In the genomic region with DNA sequence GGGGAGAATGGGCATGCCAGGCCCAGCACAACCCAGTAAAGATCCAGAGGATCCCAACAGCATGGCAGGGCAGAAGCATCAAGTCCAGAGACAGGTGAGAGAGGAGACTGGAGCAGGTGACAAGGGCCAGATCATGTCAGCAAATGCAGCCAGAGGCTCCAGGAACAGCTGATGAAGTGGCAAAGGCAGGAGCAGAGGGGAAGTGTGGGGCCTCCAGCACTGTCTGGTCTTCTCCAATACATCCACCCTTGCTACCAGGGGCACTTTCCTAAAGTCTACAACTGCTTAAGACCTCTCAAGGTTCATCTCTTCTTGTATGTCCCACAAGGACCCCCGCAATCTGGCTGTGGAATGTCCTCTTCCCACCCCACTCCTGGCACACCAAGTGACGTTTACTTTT, we compare ENCODE assay signal across 34 cellular contexts. TPM values are rescaled to one million over a fixed set of nuclear protein-coding genes. Genes with fewer than 3 reads are reported as not detected.
"Had no signal": no experiment of that assay in that cellular context is flagged by ENCODE, and none has a peak within 500 bp of the region (broad histone marks: within the 10 kb centered on the region; RNA-seq: fewer than 3 reads in every experiment).

No MANE protein-coding gene starts in this region.

- H3K9me3 Mint-ChIP-seq: activated CD4-positive, alpha-beta memory T cell treated with anti-CD3 and anti-CD28 coated beads for 36 hours; activated CD4-positive, alpha-beta T cell treated with anti-CD3 and anti-CD28 coated beads, Interleukin-2, amount 10 ng/mL, durations not matched to agents 24 days and 14 days; activated naive CD4-positive, alpha-beta T cell treated with anti-CD3 and anti-CD28 coated beads for 36 hours; activated naive CD4-positive, alpha-beta T cell treated with anti-CD3 and anti-CD28 coated beads, Interleukin-2, amount 50 U/mL, for 24 hours; activated naive CD8-positive, alpha-beta T cell treated with anti-CD3 and anti-CD28 coated beads for 36 hours; activated naive CD8-positive, alpha-beta T cell treated with anti-CD3 and anti-CD28 coated beads, Interleukin-2, amount 50 U/mL, for 24 hours; activated T-helper 1 cell treated with anti-CD3 and anti-CD28 coated beads, Interleukin-12 subunit alpha, Interleukin-12 subunit beta, Interleukin-2, Interleukin-4 antibody, amounts not matched to agents 30 ng/mL and 10 ng/mL and 1 ng/mL, durations not matched to agents 14 hours and 24 hours and 36 hours; activated T-helper 2 cell treated with anti-CD3 and anti-CD28 coated beads, Interferon-gamma antibody, Interleukin-2, Interleukin-4, amounts not matched to agents 10 μg/mL and 5 μg/mL and 100 μg/mL, durations not matched to agents 14 hours and 24 hours and 36 hours; effector memory CD8-positive, alpha-beta T cell had no signal

- H3K4me3 Mint-ChIP-seq: activated CD4-positive, alpha-beta memory T cell treated with anti-CD3 and anti-CD28 coated beads for 36 hours; activated CD4-positive, alpha-beta T cell treated with anti-CD3 and anti-CD28 coated beads for 36 hours; activated CD4-positive, alpha-beta T cell treated with anti-CD3 and anti-CD28 coated beads, Interleukin-2, amount 10 ng/mL, durations not matched to agents 24 days and 14 days; activated CD8-positive, alpha-beta memory T cell treated with anti-CD3 and anti-CD28 coated beads, Interleukin-2, amount 10 ng/mL, durations not matched to agents 7 days and 5 days; activated CD8-positive, alpha-beta T cell treated with anti-CD3 and anti-CD28 coated beads, Interleukin-2, amount 10 ng/mL, durations not matched to agents 7 days and 5 days; activated naive CD4-positive, alpha-beta T cell treated with anti-CD3 and anti-CD28 coated beads for 36 hours; activated naive CD4-positive, alpha-beta T cell treated with anti-CD3 and anti-CD28 coated beads, Interleukin-2, amount 50 U/mL, for 24 hours; activated naive CD8-positive, alpha-beta T cell treated with anti-CD3 and anti-CD28 coated beads for 36 hours; activated naive CD8-positive, alpha-beta T cell treated with anti-CD3 and anti-CD28 coated beads, Interleukin-2, amount 50 U/mL, for 24 hours; activated T-helper 1 cell treated with anti-CD3 and anti-CD28 coated beads, Interleukin-12 subunit alpha, Interleukin-12 subunit beta, Interleukin-2, Interleukin-4 antibody, amounts not matched to agents 30 ng/mL and 10 ng/mL and 1 ng/mL, durations not matched to agents 14 hours and 24 hours and 36 hours; effector memory CD8-positive, alpha-beta T cell had no signal

- H3K4me3 ChIP-seq: adrenal gland, body of pancreas, esophagus muscularis mucosa, gastrocnemius medialis had no signal

- H3K4me1 ChIP-seq: adrenal gland, body of pancreas, foreskin keratinocyte, gastrocnemius medialis had no signal

- DNase-seq: activated CD4-positive, alpha-beta memory T cell treated with anti-CD3 and anti-CD28 coated beads for 36 hours; activated CD4-positive, alpha-beta T cell treated with anti-CD3 and anti-CD28 coated beads for 36 hours; activated CD4-positive, alpha-beta T cell treated with anti-CD3 and anti-CD28 coated beads, Interleukin-2, amount 10 ng/mL, durations not matched to agents 24 days and 14 days; activated CD4-positive, CD25-positive, alpha-beta regulatory T cell; activated CD4-positive, CD25-positive, alpha-beta regulatory T cell treated with anti-CD3 and anti-CD28 coated beads, Interleukin-2, amount 50 U/mL, for 72 hours; activated CD8-positive, alpha-beta memory T cell treated with anti-CD3 and anti-CD28 coated beads, Interleukin-2, amount 10 ng/mL, durations not matched to agents 7 days and 5 days; activated CD8-positive, alpha-beta memory T cell treated with anti-CD3 and anti-CD28 coated beads, Interleukin-2, amount 50 U/mL, for 4 hours; activated CD8-positive, alpha-beta T cell treated with anti-CD3 and anti-CD28 coated beads, Interleukin-2, amount 10 ng/mL, durations not matched to agents 7 days and 5 days; activated effector memory CD4-positive, alpha-beta T cell treated with anti-CD3 and anti-CD28 coated beads, Interleukin-2, amount 50 U/mL, for 16 hours; activated naive CD4-positive, alpha-beta T cell treated with anti-CD3 and anti-CD28 coated beads for 36 hours; activated naive CD8-positive, alpha-beta T cell treated with anti-CD3 and anti-CD28 coated beads for 36 hours; activated naive CD8-positive, alpha-beta T cell treated with anti-CD3 and anti-CD28 coated beads, Interleukin-2, amount 50 U/mL, for 24 hours; activated T-cell treated with anti-CD3 and anti-CD28 coated beads, Interleukin-2, amount 50 U/mL, for 1 hour; activated T-cell treated with anti-CD3 and anti-CD28 coated beads, Interleukin-2, amount 50 U/mL, for 48 hours; amygdala; aorta; body of pancreas; caudate nucleus; cortex of kidney; dermis blood vessel endothelial cell; effector CD4-positive, alpha-beta T cell; effector memory CD8-positive, alpha-beta T cell; erythroblast; foreskin keratinocyte; gastrocnemius medialis; T-helper 2 cell had no signal

- H3K36me3 ChIP-seq: adrenal gland, esophagus muscularis mucosa, gastrocnemius medialis had no signal

- H3K27ac ChIP-seq: body of pancreas, esophagus muscularis mucosa, foreskin keratinocyte, gastrocnemius medialis had no signal

- H3K27me3 Mint-ChIP-seq: activated CD4-positive, alpha-beta memory T cell treated with anti-CD3 and anti-CD28 coated beads for 36 hours; activated CD4-positive, alpha-beta T cell treated with anti-CD3 and anti-CD28 coated beads for 36 hours; activated naive CD4-positive, alpha-beta T cell treated with anti-CD3 and anti-CD28 coated beads, Interleukin-2, amount 50 U/mL, for 24 hours had no signal

- H3K36me3 Mint-ChIP-seq: activated CD4-positive, alpha-beta memory T cell treated with anti-CD3 and anti-CD28 coated beads for 36 hours; activated CD8-positive, alpha-beta memory T cell treated with anti-CD3 and anti-CD28 coated beads, Interleukin-2, amount 10 ng/mL, durations not matched to agents 7 days and 5 days; activated naive CD4-positive, alpha-beta T cell treated with anti-CD3 and anti-CD28 coated beads, Interleukin-2, amount 50 U/mL, for 24 hours; activated naive CD8-positive, alpha-beta T cell treated with anti-CD3 and anti-CD28 coated beads for 36 hours had no signal

- H3K9me3 ChIP-seq: adrenal gland, body of pancreas, esophagus muscularis mucosa, gastrocnemius medialis had no signal

- H3K27ac Mint-ChIP-seq: activated CD4-positive, alpha-beta memory T cell treated with anti-CD3 and anti-CD28 coated beads for 36 hours; activated CD4-positive, alpha-beta T cell treated with anti-CD3 and anti-CD28 coated beads for 36 hours; activated CD4-positive, alpha-beta T cell treated with anti-CD3 and anti-CD28 coated beads, Interleukin-2, amount 10 ng/mL, durations not matched to agents 24 days and 14 days; activated CD8-positive, alpha-beta memory T cell treated with anti-CD3 and anti-CD28 coated beads, Interleukin-2, amount 10 ng/mL, durations not matched to agents 7 days and 5 days; activated CD8-positive, alpha-beta T cell treated with anti-CD3 and anti-CD28 coated beads, Interleukin-2, amount 10 ng/mL, durations not matched to agents 7 days and 5 days; activated naive CD4-positive, alpha-beta T cell treated with anti-CD3 and anti-CD28 coated beads for 36 hours; activated naive CD4-positive, alpha-beta T cell treated with anti-CD3 and anti-CD28 coated beads, Interleukin-2, amount 50 U/mL, for 24 hours; activated naive CD8-positive, alpha-beta T cell treated with anti-CD3 and anti-CD28 coated beads for 36 hours; activated naive CD8-positive, alpha-beta T cell treated with anti-CD3 and anti-CD28 coated beads, Interleukin-2, amount 50 U/mL, for 24 hours; activated T-helper 1 cell treated with anti-CD3 and anti-CD28 coated beads, Interleukin-12 subunit alpha, Interleukin-12 subunit beta, Interleukin-2, Interleukin-4 antibody, amounts not matched to agents 30 ng/mL and 10 ng/mL and 1 ng/mL, durations not matched to agents 14 hours and 24 hours and 36 hours; activated T-helper 2 cell treated with anti-CD3 and anti-CD28 coated beads, Interferon-gamma antibody, Interleukin-2, Interleukin-4, amounts not matched to agents 10 μg/mL and 5 μg/mL and 100 μg/mL, durations not matched to agents 14 hours and 24 hours and 36 hours; effector memory CD8-positive, alpha-beta T cell had no signal

- H3K4me1 Mint-ChIP-seq: activated CD4-positive, alpha-beta T cell treated with anti-CD3 and anti-CD28 coated beads for 36 hours; activated CD4-positive, alpha-beta T cell treated with anti-CD3 and anti-CD28 coated beads, Interleukin-2, amount 10 ng/mL, durations not matched to agents 24 days and 14 days; activated CD8-positive, alpha-beta memory T cell treated with anti-CD3 and anti-CD28 coated beads, Interleukin-2, amount 10 ng/mL, durations not matched to agents 7 days and 5 days; activated naive CD4-positive, alpha-beta T cell treated with anti-CD3 and anti-CD28 coated beads, Interleukin-2, amount 50 U/mL, for 24 hours; activated naive CD8-positive, alpha-beta T cell treated with anti-CD3 and anti-CD28 coated beads for 36 hours; activated naive CD8-positive, alpha-beta T cell treated with anti-CD3 and anti-CD28 coated beads, Interleukin-2, amount 50 U/mL, for 24 hours had no signal

- ATAC-seq: activated CD4-positive, alpha-beta T cell treated with anti-CD3 and anti-CD28 coated beads for 36 hours; activated CD8-positive, alpha-beta memory T cell treated with anti-CD3 and anti-CD28 coated beads, Interleukin-2, amount 10 ng/mL, durations not matched to agents 7 days and 5 days; activated CD8-positive, alpha-beta T cell treated with anti-CD3 and anti-CD28 coated beads, Interleukin-2, amount 10 ng/mL, durations not matched to agents 7 days and 5 days; activated naive CD8-positive, alpha-beta T cell treated with anti-CD3 and anti-CD28 coated beads, Interleukin-2, amount 50 U/mL, for 24 hours; body of pancreas; effector memory CD8-positive, alpha-beta T cell; foreskin keratinocyte; gastrocnemius medialis had no signal

- H3K27me3 ChIP-seq: adrenal gland, body of pancreas, esophagus muscularis mucosa, gastrocnemius medialis had no signal

RNA-seq across cellular contexts. Expression of gene FAM163A, which starts 17.4 kb away (rescaled TPM):
- total RNA-seq: activated CD4-positive, alpha-beta memory T cell treated with anti-CD3 and anti-CD28 coated beads for 36 hours; activated CD4-positive, alpha-beta T cell treated with anti-CD3 and anti-CD28 coated beads for 36 hours; activated CD4-positive, alpha-beta T cell treated with anti-CD3 and anti-CD28 coated beads, Interleukin-2, amount 10 ng/mL, durations not matched to agents 24 days and 14 days; activated CD8-positive, alpha-beta memory T cell treated with anti-CD3 and anti-CD28 coated beads for 36 hours; activated CD8-positive, alpha-beta memory T cell treated with anti-CD3 and anti-CD28 coated beads, Interleukin-2, amount 10 ng/mL, durations not matched to agents 7 days and 5 days; activated CD8-positive, alpha-beta T cell treated with anti-CD3 and anti-CD28 coated beads, Interleukin-2, amount 10 ng/mL, durations not matched to agents 7 days and 5 days; activated naive CD8-positive, alpha-beta T cell treated with anti-CD3 and anti-CD28 coated beads for 36 hours; activated T-helper 1 cell treated with anti-CD3 and anti-CD28 coated beads, Interleukin-12 subunit alpha, Interleukin-12 subunit beta, Interleukin-2, Interleukin-4 antibody, amounts not matched to agents 30 ng/mL and 10 ng/mL and 1 ng/mL, durations not matched to agents 14 hours and 24 hours and 36 hours; activated T-helper 2 cell treated with anti-CD3 and anti-CD28 coated beads, Interferon-gamma antibody, Interleukin-2, Interleukin-4, amounts not matched to agents 10 μg/mL and 5 μg/mL and 100 μg/mL, durations not matched to agents 14 hours and 24 hours and 36 hours; aorta; chondrocyte; foreskin keratinocyte; T-helper 1 cell treated with Interleukin-12 subunit alpha and Interleukin-12 subunit beta and Interleukin-4 antibody, amounts not matched to agents 30 ng/mL and 1 ng/mL, for 36 hours had no signal
